16 cellular contexts compared by ENCODE assay signal in the genomic region with DNA sequence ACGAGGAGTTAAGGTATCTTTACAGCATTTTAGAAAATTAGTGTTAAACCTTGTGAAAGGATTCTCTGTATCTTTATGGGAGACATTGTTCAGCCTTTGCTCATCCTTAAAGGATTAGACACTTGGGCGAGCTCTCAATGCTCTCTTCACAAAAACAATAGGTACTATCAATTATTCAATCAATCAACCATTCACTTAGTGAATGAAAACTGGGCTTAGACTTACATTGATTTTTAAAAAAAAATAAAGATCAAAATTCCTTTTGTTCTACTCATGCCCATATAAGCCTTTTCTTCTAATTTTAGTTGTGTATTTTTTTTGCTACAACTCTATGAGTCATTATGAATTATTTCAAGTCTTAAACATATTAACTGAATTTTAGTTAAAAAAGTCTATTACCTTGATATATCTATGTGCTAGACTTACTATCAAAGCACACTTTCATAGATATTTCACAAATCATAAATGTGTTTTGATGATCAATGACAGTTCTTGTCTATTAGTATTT.
"Had no signal": no experiment of that assay in that cellular context is flagged by ENCODE, and none has a peak within 500 bp of the region (broad histone marks: within the 10 kb centered on the region; RNA-seq: fewer than 3 reads in every experiment).

No MANE protein-coding gene starts in this region.

- FAIRE-seq: kidney had no signal

- H3K9me3 ChIP-seq: ascending aorta, psoas muscle, right lobe of liver, spleen had no signal

- H3K4me3 ChIP-seq: ascending aorta, dorsolateral prefrontal cortex, psoas muscle, right lobe of liver, spleen had no signal

- H3K27ac ChIP-seq: ascending aorta, dorsolateral prefrontal cortex, psoas muscle, right lobe of liver, spleen had no signal

- DNase-seq: activated CD4-positive, CD25-positive, alpha-beta regulatory T cell treated with anti-CD3 and anti-CD28 coated beads, Interleukin-2, amount 50 U/mL, for 72 hours; activated naive CD4-positive, alpha-beta T cell treated with anti-CD3 and anti-CD28 coated beads for 36 hours; activated naive CD8-positive, alpha-beta T cell treated with anti-CD3 and anti-CD28 coated beads, Interleukin-2, amount 50 U/mL, for 24 hours; activated T-cell treated with anti-CD3 and anti-CD28 coated beads for 4 hours; dorsolateral prefrontal cortex; endodermal cell; erythroblast; hippocampal formation; kidney; mesendoderm; occipital lobe; psoas muscle; right lobe of liver; spleen had no signal

- H3K36me3 ChIP-seq: ascending aorta had no signal

- H3K4me1 ChIP-seq: ascending aorta, psoas muscle, right lobe of liver had no signal

- ATAC-seq: activated naive CD8-positive, alpha-beta T cell treated with anti-CD3 and anti-CD28 coated beads, Interleukin-2, amount 50 U/mL, for 24 hours; activated T-helper 17 cell treated with anti-CD3 and anti-CD28 coated beads, Interleukin-2, amount 50 U/mL, for 72 hours; psoas muscle; right lobe of liver had no signal

- H3K27me3 ChIP-seq: ascending aorta, dorsolateral prefrontal cortex, right lobe of liver, spleen had no signal
